8 cellular contexts compared by ENCODE assay signal in the genomic region with DNA sequence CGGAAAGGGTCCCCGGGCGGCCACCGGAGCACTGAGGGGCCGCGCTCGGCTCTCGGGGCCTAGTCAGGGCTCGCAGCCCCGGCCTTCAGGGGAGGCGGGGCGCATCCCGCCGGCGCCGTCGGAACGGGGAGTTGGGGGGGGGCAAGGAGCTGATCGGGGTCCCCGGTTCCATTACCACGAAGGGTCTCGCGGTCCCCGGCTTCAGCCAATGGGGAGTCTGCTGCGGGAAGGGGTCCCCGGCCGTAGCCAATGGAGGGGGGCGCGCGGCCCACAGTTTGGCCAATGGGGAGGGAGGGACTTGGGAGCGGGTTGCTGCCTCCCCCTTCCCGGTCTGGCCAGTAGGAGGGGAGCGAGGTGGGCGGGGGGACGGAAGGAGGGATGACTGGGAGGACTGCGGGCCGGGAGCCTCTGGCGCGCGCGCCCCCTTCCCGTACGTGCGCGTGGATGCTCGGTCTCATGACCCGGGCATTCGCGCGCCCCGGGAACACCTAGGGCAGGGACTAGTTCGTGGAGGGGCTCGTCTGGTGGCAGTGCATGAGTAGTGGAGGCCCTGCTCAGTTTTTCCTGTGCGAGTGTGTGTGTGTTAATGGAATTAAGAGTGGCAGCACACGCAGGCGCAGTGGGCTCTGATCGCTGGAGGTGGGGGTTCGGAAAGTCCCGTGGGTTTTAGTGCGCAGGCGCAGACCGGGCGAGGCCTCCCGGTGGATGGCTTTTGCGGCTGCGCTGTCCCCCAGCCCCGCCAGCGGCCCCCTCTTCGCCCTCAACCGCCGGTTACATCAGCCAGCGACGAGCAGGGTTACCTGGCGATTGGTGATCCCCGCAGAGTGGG. TPM values are rescaled to one million over a fixed set of nuclear protein-coding genes. Genes with fewer than 3 reads are reported as not detected.
DNase-seq lines count a peak whose midpoint lies in the region; ATAC-seq and TF ChIP-seq lines count a peak whose summit lies in the region.

No MANE protein-coding gene starts in this region.

- H3K4me1 ChIP-seq in breast epithelium = no peaks in the 10 kb centered on the region

- no peaks in the 10 kb centered on the region for H3K9me3 ChIP-seq in WERI-Rb-1 (ENCODE audit: severe bottlenecking)
- no peaks in the 10 kb centered on the region for H3K9me3 ChIP-seq in breast epithelium

- H3K4me3 ChIP-seq in WERI-Rb-1 (ENCODE audit: low read depth, low read length) = peak overlapping the region; percentile 92
- peak overlapping the region; percentile 99 to 100 (median 100) for H3K4me3 ChIP-seq in breast epithelium
- peak overlapping the region; percentile 63 to 100 (median 99) for H3K4me3 ChIP-seq in skin epidermis

- H3K36me3 ChIP-seq in WERI-Rb-1 (peaks cover 59% of the 10 kb centered on the region), breast epithelium (no peaks in the 10 kb centered on the region)

- ATAC-seq in GM18907 (IDR thresholded peaks at IDR 0.05; ENCODE audit: unreplicated experiment) (peak; percentile 58), HG03139 (IDR thresholded peaks at IDR 0.05; ENCODE audit: unreplicated experiment) (peak; percentile 56)

- peak; percentile 6 for TF ChIP-seq POLR2A in breast epithelium (IDR thresholded peaks at IDR 0.05)

- H3K27me3 ChIP-seq in WERI-Rb-1 (ENCODE audit: insufficient read depth, low read depth, severe bottlenecking) (no peaks in the 10 kb centered on the region), breast epithelium (no peaks in the 10 kb centered on the region)

- H3K27ac ChIP-seq in WERI-Rb-1 = peak overlapping the region; percentile 98
- H3K27ac ChIP-seq in breast epithelium = peak overlapping the region; percentile 99 to 100
- peak overlapping the region; percentile 95 to 100 (median 99) for H3K27ac ChIP-seq in skin epidermis

- no peak for TF ChIP-seq CTCF in WERI-Rb-1 (IDR thresholded peaks at IDR 0.05; ENCODE audit: low read depth, low read length)
- TF ChIP-seq CTCF in breast epithelium (IDR thresholded peaks at IDR 0.05) = peak; percentile 29 to 40 (median 40)

- DNase-seq in AG08395 (ENCODE audit: low spot score) (peak; percentile 98), NCI-H2196 treated with DMSO at 0.1 percent for 48 hours (lab: John Stamatoyannopoulos, UW; ENCODE audit: unreplicated experiment) (peak; percentile 97), WERI-Rb-1 (peak; percentile 99), breast epithelium (ENCODE audit: low spot score in 2 of 2) (peak; percentile 96 to 97), iPS-NIHi11 (ENCODE audit: low spot score) (peak; percentile 92)

- intact Hi-C loops in breast epithelium (cut with DNase I; ENCODE audit: low total_unique reads) = no loop called here

RNA-seq across cellular contexts. Expression of gene ATXN2L, which starts 1.1 kb away (rescaled TPM):
- total RNA-seq in breast epithelium = 10 to 100 TPM; 43.8 to 62.6 (median 58.1) TPM

RNA-seq across cellular contexts. Expression of gene TUFM, which starts 22.2 kb away (rescaled TPM):
- total RNA-seq in breast epithelium = 100 to 1,000 TPM in 1 of 3 donors, 10 to 100 TPM in 2; 97.9 to 103 (median 98.4) TPM

RNA-seq across cellular contexts. Expression of gene SH2B1, which starts 39.7 kb away (rescaled TPM):
- total RNA-seq in breast epithelium = 10 to 100 TPM; 20.0 to 28.8 (median 23.6) TPM

RNA-seq across cellular contexts. Expression of gene ATP2A1, which starts 54.4 kb away (rescaled TPM):
- total RNA-seq in breast epithelium = under 1 TPM; 0.15 to 0.48 (median 0.33) TPM

Comparison
In these comparisons a context has a peak if more than half of its experiments do, and no peak if none do; other contexts are left out.
1. Peak in every context shown above with its lines: DNase-seq, ATAC-seq, H3K4me3 ChIP-seq and H3K27ac ChIP-seq.